ENCODE assay signal across 1 cellular context in genomic region chr4:39435875-39436563, GRCh38.
TF ChIP-seq lines count a peak whose summit lies in the region.

No MANE protein-coding gene starts in this region.

TF ChIP-seq in H1, 55 proteins besides CTCF, POLR2A, EP300 and RAD21:
- TF ChIP-seq TCF12 (IDR thresholded peaks at IDR 0.05; ENCODE audit: low read depth, low read length) (no peak), CBX5 (IDR thresholded peaks at IDR 0.05; ENCODE audit: low read depth, low read length) (no peak), CEBPB (IDR thresholded peaks at IDR 0.05; ENCODE audit: low read depth, low read length) (no peak), SRF (IDR thresholded peaks at IDR 0.05; ENCODE audit: low read depth, low read length) (no peak), RFX5 (IDR thresholded peaks at IDR 0.05; ENCODE audit: borderline replicate concordance, low read depth, low read length) (no peak), EZH2 (IDR thresholded peaks at IDR 0.05; ENCODE audit: low read depth, low read length, severe bottlenecking) (no peak), YY1 (IDR thresholded peaks at IDR 0.05; ENCODE audit: low read depth, low read length) (no peak), NRF1 (IDR thresholded peaks at IDR 0.05; ENCODE audit: low read depth, low read length) (no peak), BCL11A (IDR thresholded peaks at IDR 0.05; ENCODE audit: low read depth in 2 of 2, low read length in 2 of 2) (no peak), SAP30 (IDR thresholded peaks at IDR 0.05; ENCODE audit: insufficient read depth, insufficient replicate concordance, low read length) (no peak), SIN3A (conservative IDR thresholded peaks at IDR 0.05 in 1 of 2, IDR thresholded peaks at IDR 0.05 in 1 of 2; ENCODE audit: low read depth in 1 of 2, low read length in 2 of 2) (no peak)
- TF ChIP-seq, protein P1, sequence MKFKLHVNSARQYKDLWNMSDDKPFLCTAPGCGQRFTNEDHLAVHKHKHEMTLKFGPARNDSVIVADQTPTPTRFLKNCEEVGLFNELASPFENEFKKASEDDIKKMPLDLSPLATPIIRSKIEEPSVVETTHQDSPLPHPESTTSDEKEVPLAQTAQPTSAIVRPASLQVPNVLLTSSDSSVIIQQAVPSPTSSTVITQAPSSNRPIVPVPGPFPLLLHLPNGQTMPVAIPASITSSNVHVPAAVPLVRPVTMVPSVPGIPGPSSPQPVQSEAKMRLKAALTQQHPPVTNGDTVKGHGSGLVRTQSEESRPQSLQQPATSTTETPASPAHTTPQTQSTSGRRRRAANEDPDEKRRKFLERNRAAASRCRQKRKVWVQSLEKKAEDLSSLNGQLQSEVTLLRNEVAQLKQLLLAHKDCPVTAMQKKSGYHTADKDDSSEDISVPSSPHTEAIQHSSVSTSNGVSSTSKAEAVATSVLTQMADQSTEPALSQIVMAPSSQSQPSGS (IDR thresholded peaks at IDR 0.05; ENCODE audit: low read length): no peak
